Comparison of ENCODE assay signal across 8 cellular contexts in the genomic region with DNA sequence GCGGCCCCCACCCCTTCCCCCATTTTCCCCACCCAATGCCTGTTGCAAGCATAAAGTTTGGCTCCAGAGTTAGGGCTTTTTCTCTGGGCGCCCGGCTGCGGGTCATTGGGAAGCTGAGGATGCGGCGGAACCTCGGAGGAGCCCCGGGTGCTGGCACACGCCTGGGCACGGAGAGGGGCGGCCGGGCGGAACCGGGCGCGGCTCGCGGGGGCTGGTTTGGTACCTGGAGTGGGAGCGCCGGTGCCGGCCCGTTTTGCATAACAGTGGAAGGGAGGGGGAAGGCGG. TPM values are rescaled to one million over a fixed set of nuclear protein-coding genes. Genes with fewer than 3 reads are reported as not detected.
DNase-seq lines count a peak whose midpoint lies in the region; ATAC-seq and TF ChIP-seq lines count a peak whose summit lies in the region.

No MANE protein-coding gene starts in this region.

- 0% methylated on average over 20 to 23 of the region's 23 CpGs for WGBS in tibial nerve, 2 donors

- POLR2A ChIA-PET in activated naive CD8-positive, alpha-beta T cell treated with anti-CD3 and anti-CD28 coated beads, Interleukin-2, amount 10 ng/mL, durations not matched to agents 7 days and 5 days (lab: Charles Lee): interaction anchor here (1.0 to 2.6 kb wide), 4 partner anchors 9 to 229 kb away, joined by 3 to 15 read pairs (median 5); no protein-coding TSS in a partner anchor

- peaks cover 13% of the 10 kb centered on the region for H3K4me1 Mint-ChIP-seq in activated naive CD8-positive, alpha-beta T cell treated with anti-CD3 and anti-CD28 coated beads, Interleukin-2, amount 10 ng/mL, durations not matched to agents 7 days and 5 days

- no peaks in the 10 kb centered on the region for H3K27me3 Mint-ChIP-seq in activated naive CD8-positive, alpha-beta T cell treated with anti-CD3 and anti-CD28 coated beads, Interleukin-2, amount 10 ng/mL, durations not matched to agents 7 days and 5 days

- peak overlapping the region; percentile 88 for H3K27ac ChIP-seq in 22Rv1
- H3K27ac ChIP-seq in layer of hippocampus (ENCODE audit: low read depth, low read length): peak overlapping the region; percentile 57
- peak overlapping the region in 3 of 4 donors; percentile 51 to 78 (median 72) for H3K27ac ChIP-seq in tibial nerve

- TF ChIP-seq CTCF in 22Rv1 (IDR thresholded peaks at IDR 0.05) (no peak), tibial nerve (IDR thresholded peaks at IDR 0.05) (no peak)

- H3K36me3 ChIP-seq in H7 (replicated peaks; ENCODE audit: control insufficient read depth, insufficient read depth, low read length): no peaks in the 10 kb centered on the region
- H3K36me3 ChIP-seq in tibial nerve: no peaks in the 10 kb centered on the region

- ATAC-seq in activated naive CD8-positive, alpha-beta T cell treated with anti-CD3 and anti-CD28 coated beads, Interleukin-2, amount 10 ng/mL, durations not matched to agents 7 days and 5 days (ENCODE audit: low read depth): no peak
- ATAC-seq in HG03108 (IDR thresholded peaks at IDR 0.05; ENCODE audit: unreplicated experiment): no peak

- H3K27me3 ChIP-seq in H7 (ENCODE audit: control insufficient read depth, insufficient read depth, low read length) (peaks cover 6% of the 10 kb centered on the region; the same call in 1 of the 2 replicates), layer of hippocampus (ENCODE audit: control insufficient read depth, insufficient read depth, low read length) (no peaks in the 10 kb centered on the region), tibial nerve (no peaks in the 10 kb centered on the region)

- no peaks in the 10 kb centered on the region for H3K36me3 Mint-ChIP-seq in activated naive CD8-positive, alpha-beta T cell treated with anti-CD3 and anti-CD28 coated beads, Interleukin-2, amount 10 ng/mL, durations not matched to agents 7 days and 5 days

- no peak for TF ChIP-seq EP300 in tibial nerve (IDR thresholded peaks at IDR 0.05)

- peak; percentile 80 for DNase-seq in H7
- peak; percentile 65 for DNase-seq in activated naive CD8-positive, alpha-beta T cell treated with anti-CD3 and anti-CD28 coated beads, Interleukin-2, amount 10 ng/mL, durations not matched to agents 7 days and 5 days
- DNase-seq in tibial nerve (ENCODE audit: low spot score in 2 of 2): no peak
- DNase-seq in HuH-7 (ENCODE audit: low spot score): no peak
- DNase-seq in NCI-H1092 (lab: John Stamatoyannopoulos, UW): no peak

- no peaks in the 10 kb centered on the region for H3K9me3 ChIP-seq in tibial nerve

- peak overlapping the region; percentile 89 for H3K4me3 Mint-ChIP-seq in activated naive CD8-positive, alpha-beta T cell treated with anti-CD3 and anti-CD28 coated beads, Interleukin-2, amount 10 ng/mL, durations not matched to agents 7 days and 5 days

- H3K4me3 ChIP-seq in H7 (ENCODE audit: insufficient read depth, low read depth, low read length): peak overlapping the region; percentile 95
- H3K4me3 ChIP-seq in tibial nerve: peak overlapping the region; percentile 50 to 94 (median 73)

- no peaks in the 10 kb centered on the region for H3K9me3 Mint-ChIP-seq in activated naive CD8-positive, alpha-beta T cell treated with anti-CD3 and anti-CD28 coated beads, Interleukin-2, amount 10 ng/mL, durations not matched to agents 7 days and 5 days

- no peak for TF ChIP-seq POLR2A in tibial nerve (IDR thresholded peaks at IDR 0.05)

- H3K4me1 ChIP-seq in tibial nerve: peaks cover 0 to 30% (median 0%) of the 10 kb centered on the region in 4 donors

- H3K27ac Mint-ChIP-seq in activated naive CD8-positive, alpha-beta T cell treated with anti-CD3 and anti-CD28 coated beads, Interleukin-2, amount 10 ng/mL, durations not matched to agents 7 days and 5 days: peak overlapping the region; percentile 84

RNA-seq across cellular contexts. Expression of a gene that starts 1.2 kb away (rescaled TPM):
- 5.8 and 6.1 TPM in 2 replicates for total RNA-seq in H7 (2014; rRNA removed; shearing (Covaris generic))
- total RNA-seq in activated naive CD8-positive, alpha-beta T cell treated with anti-CD3 and anti-CD28 coated beads, Interleukin-2, amount 10 ng/mL, durations not matched to agents 7 days and 5 days: 1 to 10 TPM; 6.4 to 8.1 TPM
- 1 to 10 TPM; 1.7 to 7.2 (median 3.3) TPM for total RNA-seq in tibial nerve

Comparison
In these comparisons a context has a peak if more than half of its experiments do, and no peak if none do; other contexts are left out.
1. DNase-seq: peak in H7 (single experiment) and activated naive CD8-positive, alpha-beta T cell treated with anti-CD3 and anti-CD28 coated beads, Interleukin-2, amount 10 ng/mL, durations not matched to agents 7 days and 5 days (single experiment); none in tibial nerve (0 of 2), HuH-7 (single experiment) and NCI-H1092 (single experiment).
2. Peak in every context shown above with its lines, with median percentiles within 50 percentile points of each other: H3K27ac ChIP-seq.